ENCODE assay signal across 1 cellular context in genomic region chr2:85012431-85012830, GRCh38.
TF ChIP-seq lines count a peak whose summit lies in the region.

No MANE protein-coding gene starts in this region.

TF ChIP-seq in K562, 482 proteins besides CTCF, POLR2A, EP300 and RAD21 (continued from another document):
- no peak for TF ChIP-seq ZNF407 (IDR thresholded peaks at IDR 0.05; ENCODE audit: low read depth)
- TF ChIP-seq ZNF518B (CRISPR knock-in tag; IDR thresholded peaks at IDR 0.05): no peak
- peak; percentile 37 for TF ChIP-seq MEIS2 (IDR thresholded peaks at IDR 0.05; ENCODE audit: partially characterized antibody)
- TF ChIP-seq ZNF57 (CRISPR knock-in tag; IDR thresholded peaks at IDR 0.05): no peak
- TF ChIP-seq CBFA2T3 (IDR thresholded peaks at IDR 0.05): peak; percentile 63
- TF ChIP-seq CBX1 (IDR thresholded peaks at IDR 0.05; ENCODE audit: low read depth): no peak
- peak; percentile 15; the same call in 1 of the 2 replicates for TF ChIP-seq BHLHE40 (IDR thresholded peaks at IDR 0.05; ENCODE audit: low read length)
- no peak for TF ChIP-seq U2AF1 (optimal IDR thresholded peaks at IDR 0.05; ENCODE audit: low read depth, low read length)
- peak; percentile 30 to 51; a peak in 3 of 4 replicates for TF ChIP-seq KDM1A (IDR thresholded peaks at IDR 0.05)
- TF ChIP-seq C11orf30 (IDR thresholded peaks at IDR 0.05; ENCODE audit: low read depth): no peak
- TF ChIP-seq NEUROD1 (IDR thresholded peaks at IDR 0.05; ENCODE audit: borderline replicate concordance, low read depth, low read length, partially characterized antibody): no peak
- TF ChIP-seq ZNF274 (IDR thresholded peaks at IDR 0.05; ENCODE audit: borderline replicate concordance, low read depth, low read length): no peak
- TF ChIP-seq TEAD4 (IDR thresholded peaks at IDR 0.05; ENCODE audit: low read length): peak; percentile 34; the same call in 1 of the 2 replicates
- TF ChIP-seq TEAD4 (CRISPR knock-in tag; IDR thresholded peaks at IDR 0.05; ENCODE audit: borderline replicate concordance): no peak
- TF ChIP-seq FOXJ2 (tag; IDR thresholded peaks at IDR 0.05): no peak
- no peak for TF ChIP-seq POLR2AphosphoS5 (IDR thresholded peaks at IDR 0.05; ENCODE audit: control insufficient read depth, insufficient read depth, low read depth, low read length)
- TF ChIP-seq FUS (optimal IDR thresholded peaks at IDR 0.05; ENCODE audit: low read depth, low read length): no peak
- peak in 1 of 2 experiments; percentile 63; a peak in 1 of 4 replicates for TF ChIP-seq RCOR1 (IDR thresholded peaks at IDR 0.05; ENCODE audit: borderline replicate concordance in 1 of 2, low read depth in 2 of 2, low read length in 2 of 2)
- no peak for TF ChIP-seq ZC3H8 (IDR thresholded peaks at IDR 0.05)
- TF ChIP-seq ZNF143 (CRISPR knock-in tag; IDR thresholded peaks at IDR 0.05): no peak
- no peak for TF ChIP-seq CEBPB (tag; IDR thresholded peaks at IDR 0.05)
- no peak for TF ChIP-seq ZNF561 (CRISPR knock-in tag; conservative IDR thresholded peaks at IDR 0.05)
- peak; percentile 39; the same call in 1 of the 2 replicates for TF ChIP-seq ARID1B (IDR thresholded peaks at IDR 0.05)
- no peak for TF ChIP-seq ZBTB2 (IDR thresholded peaks at IDR 0.05)
- TF ChIP-seq ZNF780A (CRISPR knock-in tag; IDR thresholded peaks at IDR 0.05): no peak
- TF ChIP-seq HMBOX1 (IDR thresholded peaks at IDR 0.05): peak; percentile 76
- TF ChIP-seq MCM2 (IDR thresholded peaks at IDR 0.05; ENCODE audit: low read depth): no peak
